In the genomic region with DNA sequence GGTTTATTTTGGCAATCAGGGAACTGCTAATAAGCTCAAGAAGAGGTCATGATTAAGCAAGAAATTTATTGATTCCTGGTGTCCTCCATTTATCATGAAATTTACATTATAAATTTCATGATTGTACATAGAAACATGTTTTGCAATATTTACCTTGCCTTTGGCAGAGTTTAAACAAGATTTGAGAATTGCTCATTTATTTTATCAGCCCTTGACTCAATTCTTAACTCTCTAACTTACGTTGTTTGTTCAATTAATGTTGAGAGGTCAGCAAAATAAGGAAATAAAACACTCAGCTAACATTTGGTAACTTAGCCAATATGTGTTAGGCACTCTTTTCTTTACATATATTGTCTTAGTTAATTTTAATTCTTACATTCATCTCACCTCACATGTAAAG, we compare ENCODE assay signal across 27 cellular contexts.
"Had no signal": no experiment of that assay in that cellular context is flagged by ENCODE, and none has a peak within 500 bp of the region (broad histone marks: within the 10 kb centered on the region; RNA-seq: fewer than 3 reads in every experiment).

No MANE protein-coding gene starts in this region.

- H3K27ac ChIP-seq: brain microvascular endothelial cell, colonic mucosa, gastroesophageal sphincter, heart right ventricle, hepatocyte, WERI-Rb-1 had no signal

- H3K79me2 ChIP-seq: hepatocyte had no signal

- H2AFZ ChIP-seq: hepatocyte had no signal

- H3K4me1 ChIP-seq: colonic mucosa, heart right ventricle had no signal

- H3K27me3 ChIP-seq: brain microvascular endothelial cell, colonic mucosa, heart right ventricle, hepatocyte had no signal

- H3K4me2 ChIP-seq: hepatocyte had no signal

- H3K4me3 ChIP-seq: colonic mucosa, gastroesophageal sphincter, heart right ventricle, hepatocyte had no signal

- DNase-seq: activated B cell treated with CpG ODN at 0.5 μM for 24 hours; activated CD4-positive, alpha-beta T cell treated with anti-CD3 and anti-CD28 coated beads for 48 hours; activated CD4-positive, alpha-beta T cell treated with anti-CD3 and anti-CD28 coated beads, Interleukin-2, amount 50 U/mL, for 1 hour; activated CD4-positive, alpha-beta T cell treated with anti-CD3 and anti-CD28 coated beads, Interleukin-2, amount 50 U/mL, for 48 hours; activated CD8-positive, alpha-beta memory T cell treated with anti-CD3 and anti-CD28 coated beads for 24 hours; activated CD8-positive, alpha-beta T cell treated with anti-CD3 and anti-CD28 coated beads for 36 hours; activated effector memory CD4-positive, alpha-beta T cell treated with Interleukin-2 at 50 U/mL for 16 hours; activated gamma-delta T cell treated with Interleukin-2 at 50 U/mL for 16 hours; activated naive CD4-positive, alpha-beta T cell treated with anti-CD3 and anti-CD28 coated beads, Interleukin-2, amount 50 U/mL, for 16 hours; activated naive CD4-positive, alpha-beta T cell treated with Interleukin-2 at 50 U/mL for 16 hours; activated T-cell treated with anti-CD3 and anti-CD28 coated beads, Interleukin-2, amount 50 U/mL, for 4 hours; amniotic stem cell; anterior cingulate cortex; brain microvascular endothelial cell; caudate nucleus; cerebellar nuclear complex; colonic mucosa; effector CD8-positive, alpha-beta T cell; foreskin melanocyte; heart right ventricle; T1000; WERI-Rb-1 had no signal

- ATAC-seq: activated CD4-positive, CD25-positive, alpha-beta regulatory T cell treated with anti-CD3 and anti-CD28 coated beads, Interleukin-2, amount 50 U/mL, for 24 hours; activated CD8-positive, alpha-beta T cell treated with anti-CD3 and anti-CD28 coated beads for 36 hours; activated T-cell treated with anti-CD3 and anti-CD28 coated beads, Interleukin-2, amount 50 U/mL, for 4 hours; activated T-helper 17 cell treated with anti-CD3 and anti-CD28 coated beads, Interleukin-2, amount 50 U/mL, for 72 hours; esophagus mucosa; gastroesophageal sphincter; heart right ventricle had no signal

- H3K9me3 ChIP-seq: colonic mucosa, gastroesophageal sphincter, heart right ventricle had no signal

- H3K36me3 ChIP-seq: brain microvascular endothelial cell, colonic mucosa, gastroesophageal sphincter, heart right ventricle, WERI-Rb-1 had no signal
